15 cellular contexts compared by ENCODE assay signal in the genomic region with DNA sequence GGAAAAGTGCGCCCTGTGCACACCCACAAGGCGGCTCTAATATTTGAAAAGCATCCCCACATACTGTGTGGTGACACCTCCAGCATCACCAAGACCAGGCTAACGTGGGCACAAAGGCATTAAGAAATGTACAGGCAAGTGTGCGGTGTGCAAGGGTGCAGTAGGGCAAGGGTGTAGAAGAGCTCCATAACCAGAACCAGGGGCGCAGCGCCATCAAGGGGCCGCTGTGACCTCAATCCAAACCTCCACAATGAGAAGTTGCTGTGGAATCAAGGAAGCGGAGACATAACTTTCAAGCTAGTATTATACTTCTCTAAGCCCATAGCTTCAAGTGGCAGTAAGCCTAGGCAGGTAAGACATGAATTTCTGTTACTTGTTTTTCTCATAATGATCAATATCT. TPM values are rescaled to one million over a fixed set of nuclear protein-coding genes. Genes with fewer than 3 reads are reported as not detected.
A peak's percentile ranks its signal among the peaks of the same experiment; 100 is the strongest.
DNase-seq lines count a peak whose midpoint lies in the region; ATAC-seq and TF ChIP-seq lines count a peak whose summit lies in the region.
"Had no signal": no experiment of that assay in that cellular context is flagged by ENCODE, and none has a peak within 500 bp of the region (broad histone marks: within the 10 kb centered on the region; RNA-seq: fewer than 3 reads in every experiment).

No MANE protein-coding gene starts in this region.

- H3K4me3 Mint-ChIP-seq in activated CD4-positive, alpha-beta T cell treated with anti-CD3 and anti-CD28 coated beads for 36 hours: no peak overlapping the region
- H3K4me3 Mint-ChIP-seq: activated CD4-positive, alpha-beta T cell treated with anti-CD3 and anti-CD28 coated beads, Interleukin-2, amount 10 ng/mL, durations not matched to agents 24 days and 14 days; activated T-helper 17 cell treated with anti-CD3 and anti-CD28 coated beads, Interleukin-2, amount 50 U/mL, for 72 hours had no signal

- H3K27ac Mint-ChIP-seq in activated CD4-positive, alpha-beta T cell treated with anti-CD3 and anti-CD28 coated beads for 36 hours: no peak overlapping the region
- H3K27ac Mint-ChIP-seq: activated CD4-positive, alpha-beta T cell treated with anti-CD3 and anti-CD28 coated beads, Interleukin-2, amount 10 ng/mL, durations not matched to agents 24 days and 14 days; activated T-helper 17 cell treated with anti-CD3 and anti-CD28 coated beads, Interleukin-2, amount 50 U/mL, for 72 hours had no signal

- ATAC-seq in activated CD4-positive, alpha-beta T cell treated with anti-CD3 and anti-CD28 coated beads for 36 hours: no peak
- ATAC-seq in HG03097 (IDR thresholded peaks at IDR 0.05; ENCODE audit: low FRiP score, unreplicated experiment): no peak
- ATAC-seq: activated T-helper 17 cell treated with anti-CD3 and anti-CD28 coated beads, Interleukin-2, amount 50 U/mL, for 72 hours; body of pancreas had no signal

- H3K36me3 Mint-ChIP-seq in activated CD4-positive, alpha-beta T cell treated with anti-CD3 and anti-CD28 coated beads for 36 hours (ENCODE audit: low read depth): no peaks in the 10 kb centered on the region

- CTCF ChIA-PET in activated CD4-positive, alpha-beta T cell treated with anti-CD3 and anti-CD28 coated beads for 36 hours (lab: Charles Lee): no interaction called here

- no peak overlapping the region for H3K4me3 ChIP-seq in LNCaP clone FGC (ENCODE audit: low read depth, low read length)
- no peak overlapping the region for H3K4me3 ChIP-seq in retinal pigment epithelial cell (ENCODE audit: low read length)
- H3K4me3 ChIP-seq: body of pancreas, prostate gland had no signal

- intact Hi-C loops in activated CD4-positive, alpha-beta T cell treated with anti-CD3 and anti-CD28 coated beads for 36 hours (cut with DNase I, micrococcal nuclease): no loop called here

- H3K9me3 Mint-ChIP-seq in activated CD4-positive, alpha-beta T cell treated with anti-CD3 and anti-CD28 coated beads for 36 hours (ENCODE audit: low read depth): no peaks in the 10 kb centered on the region
- H3K9me3 Mint-ChIP-seq: activated CD4-positive, alpha-beta T cell treated with anti-CD3 and anti-CD28 coated beads, Interleukin-2, amount 10 ng/mL, durations not matched to agents 24 days and 14 days had no signal

- peak; percentile 12 for DNase-seq in activated CD4-positive, alpha-beta T cell treated with anti-CD3 and anti-CD28 coated beads for 36 hours
- no peak for DNase-seq in activated CD4-positive, alpha-beta T cell treated with anti-CD3 and anti-CD28 coated beads, Interleukin-2, amount 50 U/mL, for 48 hours
- DNase-seq in LNCaP clone FGC (ENCODE audit: low read depth) (no peak), ecto neural progenitor cell (ENCODE audit: low spot score) (peak; percentile 67), retinal pigment epithelial cell (ENCODE audit: low read depth) (no peak), DMS79 treated with DMSO at 0.1 percent for 48 hours (lab: John Stamatoyannopoulos, UW) (no peak)
- no peak for DNase-seq in stimulated activated CD8-positive, alpha-beta memory T cell treated with anti-CD3 and anti-CD28 coated beads, Interleukin-4, amount 100 ng/mL, for 48 hours
- DNase-seq: activated CD4-positive, alpha-beta T cell treated with anti-CD3 and anti-CD28 coated beads, Interleukin-2, amount 10 ng/mL, durations not matched to agents 24 days and 14 days; body of pancreas; NCI-H1092 treated with DMSO at 0.1 percent for 48 hours; stimulated activated CD4-positive, alpha-beta T cell treated with anti-CD3 and anti-CD28 coated beads, Interleukin-2, amount 100 ng/mL, for 48 hours; stimulated activated naive CD4-positive, alpha-beta T cell treated with Interleukin-2 at 50 U/mL for 16 hours had no signal

- H3K4me1 Mint-ChIP-seq in activated CD4-positive, alpha-beta T cell treated with anti-CD3 and anti-CD28 coated beads for 36 hours: no peaks in the 10 kb centered on the region
- H3K4me1 Mint-ChIP-seq: activated CD4-positive, alpha-beta T cell treated with anti-CD3 and anti-CD28 coated beads, Interleukin-2, amount 10 ng/mL, durations not matched to agents 24 days and 14 days; activated T-helper 17 cell treated with anti-CD3 and anti-CD28 coated beads, Interleukin-2, amount 50 U/mL, for 72 hours had no signal

- H3K27me3 Mint-ChIP-seq in activated CD4-positive, alpha-beta T cell treated with anti-CD3 and anti-CD28 coated beads for 36 hours: no peaks in the 10 kb centered on the region
- H3K27me3 Mint-ChIP-seq: activated CD4-positive, alpha-beta T cell treated with anti-CD3 and anti-CD28 coated beads, Interleukin-2, amount 10 ng/mL, durations not matched to agents 24 days and 14 days; activated T-helper 17 cell treated with anti-CD3 and anti-CD28 coated beads, Interleukin-2, amount 50 U/mL, for 72 hours had no signal

- TF ChIP-seq CTCF in LNCaP clone FGC (IDR thresholded peaks at IDR 0.05; ENCODE audit: control insufficient read depth, extremely low read depth, insufficient read depth) (peak; percentile 60), retinal pigment epithelial cell (conservative IDR thresholded peaks at IDR 0.05; ENCODE audit: low read depth, low read length) (peak; percentile 50)

- POLR2A ChIA-PET in activated CD4-positive, alpha-beta T cell treated with anti-CD3 and anti-CD28 coated beads for 36 hours (lab: Charles Lee): no interaction called here

RNA-seq across cellular contexts. Expression of a gene that starts 13.0 kb away (rescaled TPM):
- total RNA-seq in activated CD4-positive, alpha-beta T cell treated with anti-CD3 and anti-CD28 coated beads for 36 hours: under 1 TPM; 0.11 to 0.21 TPM

Comparison
In these comparisons a context has a peak if more than half of its experiments do, and no peak if none do; other contexts are left out.
1. DNase-seq: peak in activated CD4-positive, alpha-beta T cell treated with anti-CD3 and anti-CD28 coated beads for 36 hours (single experiment) and ecto neural progenitor cell (single experiment); none in activated CD4-positive, alpha-beta T cell treated with anti-CD3 and anti-CD28 coated beads, Interleukin-2, amount 50 U/mL, for 48 hours (0 of 2), LNCaP clone FGC (single experiment), retinal pigment epithelial cell (single experiment), DMS79 treated with DMSO at 0.1 percent for 48 hours (single experiment) and stimulated activated CD8-positive, alpha-beta memory T cell treated with anti-CD3 and anti-CD28 coated beads, Interleukin-4, amount 100 ng/mL, for 48 hours (single experiment).